8 cellular contexts compared by ENCODE assay signal in genomic region chr17:82103588-82104451, GRCh38. TPM values are rescaled to one million over a fixed set of nuclear protein-coding genes. Genes with fewer than 3 reads are reported as not detected.
DNase-seq lines count a peak whose midpoint lies in the region; ATAC-seq and TF ChIP-seq lines count a peak whose summit lies in the region.

No MANE protein-coding gene starts in this region.

- H3K4me1 ChIP-seq in IMR-90 (ENCODE audit: control insufficient read depth, insufficient read depth, low read length) (peaks cover 21% of the 10 kb centered on the region), stomach smooth muscle (ENCODE audit: control insufficient read depth, insufficient read depth, low read length) (peaks cover 35% of the 10 kb centered on the region)

- no peak overlapping the region for H2BK15ac ChIP-seq in IMR-90 (ENCODE audit: low read depth, low read length)

- H2AFZ ChIP-seq in IMR-90 (replicated peaks; ENCODE audit: low read length, poor library complexity) = no peak overlapping the region

- H3K9ac ChIP-seq in IMR-90 (ENCODE audit: low read depth, low read length) (no peak overlapping the region), stomach smooth muscle (ENCODE audit: low read length in 2 of 2) (peak overlapping the region; percentile 38 to 47)

- no peaks in the 10 kb centered on the region for H3K9me3 ChIP-seq in IMR-90 (ENCODE audit: control insufficient read depth, insufficient read depth, low read length)
- no peaks in the 10 kb centered on the region for H3K9me3 ChIP-seq in stomach smooth muscle (ENCODE audit: control insufficient read depth in 2 of 2, low read length in 2 of 2)

- peak overlapping the region; percentile 42 for H2AK9ac ChIP-seq in IMR-90 (replicated peaks; ENCODE audit: low read depth, low read length, poor library complexity)

- H2BK120ac ChIP-seq in IMR-90 (ENCODE audit: low read depth, low read length) = no peak overlapping the region

- H3K4me2 ChIP-seq in IMR-90 (ENCODE audit: low read depth, low read length) = no peak overlapping the region

- CTCF ChIA-PET in IMR-90 (lab: Yijun Ruan, JAX) = no interaction called here

- H2BK20ac ChIP-seq in IMR-90 (ENCODE audit: low read depth, low read length) = no peak overlapping the region

- intact Hi-C loops in IMR-90 (cut with micrococcal nuclease) = no loop called here

- whole genome bisulfite sequencing in IMR-90 (ENCODE audit: extremely low coverage in 2 of 2, insufficient read length in 1 of 2), 2 experiments = 65% methylated on average over 8 of the region's 24 CpGs; no CpG with 5 or more reads in 1 of the 2 experiments

- no peak overlapping the region for H3K14ac ChIP-seq in IMR-90 (replicated peaks; ENCODE audit: low read depth, low read length)

- peaks cover 0 to 18% of the 10 kb centered on the region in 2 experiments; a peak in 2 of 4 replicates for H3K79me1 ChIP-seq in IMR-90 (ENCODE audit: low read depth in 1 of 2, low read length in 2 of 2)

- ATAC-seq in IMR-90 (ENCODE audit: low read depth) = no peak
- ATAC-seq in activated CD4-positive, CD25-positive, alpha-beta regulatory T cell treated with anti-CD3 and anti-CD28 coated beads, Interleukin-2, amount 50 U/mL, for 24 hours = no peak

- H4K5ac ChIP-seq in IMR-90 (ENCODE audit: low read depth, low read length) = no peak overlapping the region

- H4K8ac ChIP-seq in IMR-90 (ENCODE audit: low read depth in 2 of 2, low read length in 2 of 2) = no peak overlapping the region

- no peak overlapping the region for H4K91ac ChIP-seq in IMR-90 (ENCODE audit: insufficient read depth, low read depth, low read length)

- no peak overlapping the region for H3K18ac ChIP-seq in IMR-90 (ENCODE audit: low read depth, low read length)

- H3K4me3 ChIP-seq in IMR-90 (ENCODE audit: insufficient read depth, low read depth, low read length) = no peak overlapping the region
- H3K4me3 ChIP-seq in cardiac fibroblast (replicated peaks in 1 of 2; ENCODE audit: low read depth in 2 of 2, low read length in 2 of 2) = no peak overlapping the region
- H3K4me3 ChIP-seq in stomach smooth muscle (ENCODE audit: low read length in 2 of 2) = peak overlapping the region in 1 of 2 donors; percentile 15

- no peak overlapping the region for H2BK5ac ChIP-seq in IMR-90 (ENCODE audit: low read depth, low read length, poor library complexity, severe bottlenecking)

- dilution Hi-C loops in IMR-90 (cut with HindIII; ENCODE audit: low sequenced_read_pairs, unreplicated experiment) = no loop called here

- H2AK5ac ChIP-seq in IMR-90 (ENCODE audit: low read depth, low read length) = no peak overlapping the region

- no peak overlapping the region for H3K27ac ChIP-seq in IMR-90 (ENCODE audit: insufficient read depth, low read length)
- H3K27ac ChIP-seq in stomach smooth muscle (ENCODE audit: low read length) = peak overlapping the region; percentile 41

- in situ Hi-C loops in IMR-90 (cut with MboI; ENCODE audit: low sequenced_read_pairs) = no loop called here

- TF ChIP-seq CTCF in IMR-90 (conservative IDR thresholded peaks at IDR 0.05; ENCODE audit: low read depth, low read length) = no peak
- no peak for TF ChIP-seq CTCF in cardiac fibroblast (IDR thresholded peaks at IDR 0.05; ENCODE audit: low read depth, low read length)

- no peak overlapping the region for H3K23ac ChIP-seq in IMR-90 (ENCODE audit: low read depth, low read length)

- POLR2A ChIA-PET in IMR-90 (lab: Charles Lee; ENCODE audit: unreplicated experiment) = no interaction called here

- DNase-seq in IMR-90 = no peak
- DNase-seq in cardiac fibroblast (ENCODE audit: low read depth in 2 of 2) = peak; percentile 25 to 31
- DNase-seq in left kidney (ENCODE audit: low read depth, low spot score) = peak; percentile 83
- no peak for DNase-seq in GM19240 (ENCODE audit: insufficient read length, low spot score)
- DNase-seq in T1000 (lab: John Stamatoyannopoulos, UW) = no peak
- DNase-seq in OCI-M1 (lab: John Stamatoyannopoulos, UW) = no peak

- no peak for TF ChIP-seq POLR2A in IMR-90 (IDR thresholded peaks at IDR 0.05; ENCODE audit: low read depth, low read length)

- H3K36me3 ChIP-seq in IMR-90 (ENCODE audit: control insufficient read depth, insufficient read depth, low read length) (no peaks in the 10 kb centered on the region; the same call in 1 of the 2 replicates), stomach smooth muscle (ENCODE audit: control insufficient read depth in 2 of 2, insufficient read depth in 2 of 2, low read length in 2 of 2) (no peaks in the 10 kb centered on the region)

- no peaks in the 10 kb centered on the region for H4K20me1 ChIP-seq in IMR-90 (ENCODE audit: insufficient read depth, low read length)

- H3K27me3 ChIP-seq in IMR-90 (ENCODE audit: control insufficient read depth, insufficient read depth, low read length) (no peaks in the 10 kb centered on the region), stomach smooth muscle (ENCODE audit: control insufficient read depth in 1 of 2, insufficient read depth in 2 of 2, low read length in 2 of 2) (no peaks in the 10 kb centered on the region)

- no peak overlapping the region for H3K4ac ChIP-seq in IMR-90 (ENCODE audit: low read depth, low read length)

- TF ChIP-seq RAD21 in IMR-90 (IDR thresholded peaks at IDR 0.05; ENCODE audit: low read length) = no peak

- no peak overlapping the region for H3K56ac ChIP-seq in IMR-90 (ENCODE audit: extremely low read depth, insufficient read depth, low read length)

- BruUV-seq in IMR-90 (replicated peaks; lab: Mats Ljungman, UMichigan) = no TSS peak

- 0 out of 2 replicates have a peak, but pooled peaks cover 5% of the 10 kb centered on the region for H3K9me1 ChIP-seq in IMR-90 (ENCODE audit: insufficient read depth, low read length)

TF ChIP-seq in IMR-90, 13 proteins besides CTCF, POLR2A, EP300 and RAD21:
- TF ChIP-seq MXI1 (IDR thresholded peaks at IDR 0.05; ENCODE audit: borderline replicate concordance, low read depth, low read length) (no peak), RFX5 (IDR thresholded peaks at IDR 0.05; ENCODE audit: low read depth, low read length) (no peak), NFE2L2 (IDR thresholded peaks at IDR 0.05; ENCODE audit: low read depth, low read length) (no peak), MAZ (IDR thresholded peaks at IDR 0.05; ENCODE audit: borderline replicate concordance, low read depth, low read length) (no peak), SMC3 (IDR thresholded peaks at IDR 0.05; ENCODE audit: low read depth, low read length) (no peak), BHLHE40 (IDR thresholded peaks at IDR 0.05; ENCODE audit: low read depth, low read length) (no peak), CEBPB (IDR thresholded peaks at IDR 0.05; ENCODE audit: low read depth, low read length) (no peak), RCOR1 (IDR thresholded peaks at IDR 0.05; ENCODE audit: insufficient replicate concordance, low read length) (no peak), CHD1 (IDR thresholded peaks at IDR 0.05; ENCODE audit: low read depth, low read length) (no peak), MAFK (IDR thresholded peaks at IDR 0.05; ENCODE audit: low read depth, low read length) (no peak), FOS (IDR thresholded peaks at IDR 0.05; ENCODE audit: low read depth, low read length) (no peak)
- TF ChIP-seq, protein P1, sequence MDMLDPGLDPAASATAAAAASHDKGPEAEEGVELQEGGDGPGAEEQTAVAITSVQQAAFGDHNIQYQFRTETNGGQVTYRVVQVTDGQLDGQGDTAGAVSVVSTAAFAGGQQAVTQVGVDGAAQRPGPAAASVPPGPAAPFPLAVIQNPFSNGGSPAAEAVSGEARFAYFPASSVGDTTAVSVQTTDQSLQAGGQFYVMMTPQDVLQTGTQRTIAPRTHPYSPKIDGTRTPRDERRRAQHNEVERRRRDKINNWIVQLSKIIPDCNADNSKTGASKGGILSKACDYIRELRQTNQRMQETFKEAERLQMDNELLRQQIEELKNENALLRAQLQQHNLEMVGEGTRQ (IDR thresholded peaks at IDR 0.05; ENCODE audit: low read depth, low read length) = no peak
- TF ChIP-seq, protein P2, sequence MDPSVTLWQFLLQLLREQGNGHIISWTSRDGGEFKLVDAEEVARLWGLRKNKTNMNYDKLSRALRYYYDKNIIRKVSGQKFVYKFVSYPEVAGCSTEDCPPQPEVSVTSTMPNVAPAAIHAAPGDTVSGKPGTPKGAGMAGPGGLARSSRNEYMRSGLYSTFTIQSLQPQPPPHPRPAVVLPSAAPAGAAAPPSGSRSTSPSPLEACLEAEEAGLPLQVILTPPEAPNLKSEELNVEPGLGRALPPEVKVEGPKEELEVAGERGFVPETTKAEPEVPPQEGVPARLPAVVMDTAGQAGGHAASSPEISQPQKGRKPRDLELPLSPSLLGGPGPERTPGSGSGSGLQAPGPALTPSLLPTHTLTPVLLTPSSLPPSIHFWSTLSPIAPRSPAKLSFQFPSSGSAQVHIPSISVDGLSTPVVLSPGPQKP (IDR thresholded peaks at IDR 0.05; ENCODE audit: borderline replicate concordance, low read depth, low read length) = no peak

RNA-seq across cellular contexts. Expression of gene FASN, which starts 5.8 kb away (rescaled TPM):
- 12.4 and 15.3 TPM in 2 replicates for total RNA-seq in IMR-90 (2012; rRNA removed)
- polyA plus RNA-seq in IMR-90 (2012; rRNA removed) = 56.0 and 68.5 TPM in 2 replicates
- 22.8 and 57.7 TPM in 2 replicates for polyA plus RNA-seq in IMR-90 (2012; cell fraction: cytosol; rRNA removed)
- 126 and 440 TPM in 2 replicates for polyA plus RNA-seq in IMR-90 (2012; cell fraction: nucleus; rRNA removed; ENCODE audit: low replicate concordance)

RNA-seq across cellular contexts. Expression of gene DUS1L, which starts 38.2 kb away (rescaled TPM):
- 26.9 and 29.0 TPM in 2 replicates for total RNA-seq in IMR-90 (2012; rRNA removed)
- 76.9 and 95.3 TPM in 2 replicates for polyA plus RNA-seq in IMR-90 (2012; rRNA removed)
- 60.1 and 65.0 TPM in 2 replicates for polyA plus RNA-seq in IMR-90 (2012; cell fraction: cytosol; rRNA removed)
- polyA plus RNA-seq in IMR-90 (2012; cell fraction: nucleus; rRNA removed; ENCODE audit: low replicate concordance) = 435 and 1,044 TPM in 2 replicates

RNA-seq across cellular contexts. Expression of gene GPS1, which starts 52.1 kb away (rescaled TPM):
- 177 and 181 TPM in 2 replicates for total RNA-seq in IMR-90 (2012; rRNA removed)
- 157 and 168 TPM in 2 replicates for polyA plus RNA-seq in IMR-90 (2012; rRNA removed)
- 93.5 and 156 TPM in 2 replicates for polyA plus RNA-seq in IMR-90 (2012; cell fraction: cytosol; rRNA removed)
- 234 and 517 TPM in 2 replicates for polyA plus RNA-seq in IMR-90 (2012; cell fraction: nucleus; rRNA removed; ENCODE audit: low replicate concordance)

RNA-seq across cellular contexts. Expression of gene RFNG, which starts 52.2 kb away (rescaled TPM):
- total RNA-seq in IMR-90 (2012; rRNA removed) = 6.8 and 8.6 TPM in 2 replicates
- 47.3 and 51.1 TPM in 2 replicates for polyA plus RNA-seq in IMR-90 (2012; rRNA removed)
- polyA plus RNA-seq in IMR-90 (2012; cell fraction: cytosol; rRNA removed) = 27.2 and 51.3 TPM in 2 replicates
- polyA plus RNA-seq in IMR-90 (2012; cell fraction: nucleus; rRNA removed; ENCODE audit: low replicate concordance) = 271 and 643 TPM in 2 replicates

Comparison
In these comparisons a context has a peak if more than half of its experiments do, and no peak if none do; other contexts are left out.
1. DNase-seq: peak in cardiac fibroblast (2 of 2) and left kidney (single experiment); none in IMR-90 (single experiment), GM19240 (single experiment), T1000 (single experiment) and OCI-M1 (single experiment).